Comparison of ENCODE assay signal across 9 cellular contexts in genomic region chr5:171272996-171273970, GRCh38. TPM values are rescaled to one million over a fixed set of nuclear protein-coding genes. Genes with fewer than 3 reads are reported as not detected.
A peak's percentile ranks its signal among the peaks of the same experiment; 100 is the strongest.
DNase-seq lines count a peak whose midpoint lies in the region; ATAC-seq and TF ChIP-seq lines count a peak whose summit lies in the region.
"Had no signal": no experiment of that assay in that cellular context is flagged by ENCODE, and none has a peak within 500 bp of the region (broad histone marks: within the 10 kb centered on the region; RNA-seq: fewer than 3 reads in every experiment).

No MANE protein-coding gene starts in this region.

- H3K4me1 Mint-ChIP-seq in chondrocyte (ENCODE audit: low read depth), result peaks cover 49% of the 10 kb centered on the region
- peaks cover 7% of the 10 kb centered on the region for H3K4me1 Mint-ChIP-seq in type B pancreatic cell (ENCODE audit: unreplicated experiment)
- no peaks in the 10 kb centered on the region for H3K4me1 Mint-ChIP-seq in stimulated activated effector memory CD8-positive, alpha-beta T cell treated with anti-CD3 and anti-CD28 coated beads, Interleukin-12 subunit alpha, Interleukin-12 subunit beta, amount 100 ng/mL, for 72 hours

- no peaks in the 10 kb centered on the region for H3K36me3 Mint-ChIP-seq in chondrocyte (ENCODE audit: low read depth)
- H3K36me3 Mint-ChIP-seq in type B pancreatic cell, result no peaks in the 10 kb centered on the region
- no peaks in the 10 kb centered on the region for H3K36me3 Mint-ChIP-seq in stimulated activated effector memory CD8-positive, alpha-beta T cell treated with anti-CD3 and anti-CD28 coated beads, Interleukin-12 subunit alpha, Interleukin-12 subunit beta, amount 100 ng/mL, for 72 hours

- H3K4me1 ChIP-seq in left ventricle myocardium inferior, result no peaks in the 10 kb centered on the region

- H3K27ac ChIP-seq in left ventricle myocardium inferior (replicated peaks), result no peak overlapping the region

- no peaks in the 10 kb centered on the region for H3K9me3 ChIP-seq in left ventricle myocardium inferior (replicated peaks)

- H3K27me3 Mint-ChIP-seq in chondrocyte (ENCODE audit: low read depth), result no peaks in the 10 kb centered on the region
- H3K27me3 Mint-ChIP-seq in type B pancreatic cell, result no peaks in the 10 kb centered on the region

- peak overlapping the region; percentile 37 for H3K27ac Mint-ChIP-seq in chondrocyte (ENCODE audit: unreplicated experiment)
- no peak overlapping the region for H3K27ac Mint-ChIP-seq in type B pancreatic cell
- H3K27ac Mint-ChIP-seq in stimulated activated effector memory CD8-positive, alpha-beta T cell treated with anti-CD3 and anti-CD28 coated beads, Interleukin-12 subunit alpha, Interleukin-12 subunit beta, amount 100 ng/mL, for 72 hours, result no peak overlapping the region

- H3K9me3 Mint-ChIP-seq in chondrocyte (ENCODE audit: low read depth) (peaks cover 5% of the 10 kb centered on the region), type B pancreatic cell (no peaks in the 10 kb centered on the region)
- no peaks in the 10 kb centered on the region for H3K9me3 Mint-ChIP-seq in stimulated activated effector memory CD8-positive, alpha-beta T cell treated with anti-CD3 and anti-CD28 coated beads, Interleukin-12 subunit alpha, Interleukin-12 subunit beta, amount 100 ng/mL, for 72 hours

- H3K4me3 Mint-ChIP-seq in chondrocyte (ENCODE audit: unreplicated experiment) (no peak overlapping the region), type B pancreatic cell (no peak overlapping the region)
- H3K4me3 Mint-ChIP-seq in stimulated activated effector memory CD8-positive, alpha-beta T cell treated with anti-CD3 and anti-CD28 coated beads, Interleukin-12 subunit alpha, Interleukin-12 subunit beta, amount 100 ng/mL, for 72 hours, result no peak overlapping the region

- no peak overlapping the region for H3K4me3 ChIP-seq in left ventricle myocardium inferior

- TF ChIP-seq CTCF in left ventricle myocardium inferior (IDR thresholded peaks at IDR 0.05; ENCODE audit: borderline replicate concordance) (peak; percentile 24), chondrocyte (IDR thresholded peaks at IDR 0.05) (peak; percentile 72), type B pancreatic cell (conservative IDR thresholded peaks at IDR 0.05) (peak; percentile 55)

- intact Hi-C loops in left ventricle myocardium inferior (cut with micrococcal nuclease), result no loop called here
- intact Hi-C loops in Right ventricle myocardium superior (cut with DNase I), result no loop called here

- no peaks in the 10 kb centered on the region for H3K27me3 ChIP-seq in left ventricle myocardium inferior (ENCODE audit: low read depth)

- DNase-seq in left ventricle myocardium inferior (no peak), Right ventricle myocardium superior (no peak), NCI-H2227 (lab: John Stamatoyannopoulos, UW; ENCODE audit: unreplicated experiment) (peak; percentile 19), chondrocyte (ENCODE audit: low spot score) (no peak), type B pancreatic cell (ENCODE audit: extremely low spot score, unreplicated experiment) (no peak), AG08395 (ENCODE audit: low spot score) (no peak)
- DNase-seq in stimulated activated effector memory CD8-positive, alpha-beta T cell treated with anti-CD3 and anti-CD28 coated beads, Interleukin-12 subunit alpha, Interleukin-12 subunit beta, amount 100 ng/mL, for 72 hours (ENCODE audit: low spot score in 2 of 2), result no peak

- ATAC-seq in Right ventricle myocardium superior (ENCODE audit: poor library complexity) (no peak), GM21367 (IDR thresholded peaks at IDR 0.05; ENCODE audit: unreplicated experiment) (no peak)
- ATAC-seq in stimulated activated effector memory CD8-positive, alpha-beta T cell treated with anti-CD3 and anti-CD28 coated beads, Interleukin-12 subunit alpha, Interleukin-12 subunit beta, amount 100 ng/mL, for 72 hours, result no peak

- H3K36me3 ChIP-seq in left ventricle myocardium inferior, result no peaks in the 10 kb centered on the region

RNA-seq across cellular contexts. Expression of gene TLX3, which starts 35.8 kb away (rescaled TPM):
- total RNA-seq in left ventricle myocardium inferior, result not detected
- not detected for total RNA-seq in Right ventricle myocardium superior
- not detected in 3 replicates for total RNA-seq in chondrocyte
- total RNA-seq in type B pancreatic cell (ENCODE audit: low replicate concordance), result 2.1 and 7.8 TPM in 2 replicates
- total RNA-seq: NCI-H460 had no signal
